ENCODE assay signal across 1 cellular context in genomic region chr17:45851464-45851863, GRCh38.
TF ChIP-seq lines count a peak whose summit lies in the region.

No MANE protein-coding gene starts in this region.

TF ChIP-seq in GM23338, 12 proteins besides CTCF, POLR2A, EP300 and RAD21 (continued from another document):
- TF ChIP-seq ETS1 (IDR thresholded peaks at IDR 0.05), result no peak
- no peak for TF ChIP-seq EZH2 (IDR thresholded peaks at IDR 0.05; ENCODE audit: low read depth, unreplicated experiment)
- TF ChIP-seq POLR2AphosphoS5 (IDR thresholded peaks at IDR 0.05; ENCODE audit: low read depth), result no peak
- no peak for TF ChIP-seq NANOG (IDR thresholded peaks at IDR 0.05; ENCODE audit: borderline replicate concordance)
- no peak for TF ChIP-seq ZNF331 (CRISPR knock-in tag; IDR thresholded peaks at IDR 0.05; ENCODE audit: low read depth)
- no peak for TF ChIP-seq STAT1 (IDR thresholded peaks at IDR 0.05; ENCODE audit: unreplicated experiment)
- TF ChIP-seq ZNF114 (CRISPR knock-in tag; IDR thresholded peaks at IDR 0.05), result no peak
- no peak for TF ChIP-seq EZH2phosphoT487 (IDR thresholded peaks at IDR 0.05; ENCODE audit: unreplicated experiment)
- TF ChIP-seq CREB1 (CRISPR knock-in tag; IDR thresholded peaks at IDR 0.05; ENCODE audit: low read depth), result no peak
- TF ChIP-seq JUNB (IDR thresholded peaks at IDR 0.05; ENCODE audit: unreplicated experiment), result no peak
- no peak for TF ChIP-seq REST (IDR thresholded peaks at IDR 0.05; ENCODE audit: unreplicated experiment)
